Comparison of ENCODE assay signal across 1 cellular context in genomic region chr6:7201444-7201731, GRCh38.
TF ChIP-seq lines count a peak whose summit lies in the region.

No MANE protein-coding gene starts in this region.

TF ChIP-seq in GM12878, 131 proteins besides CTCF, POLR2A, EP300 and RAD21:
- TF ChIP-seq, protein P1, sequence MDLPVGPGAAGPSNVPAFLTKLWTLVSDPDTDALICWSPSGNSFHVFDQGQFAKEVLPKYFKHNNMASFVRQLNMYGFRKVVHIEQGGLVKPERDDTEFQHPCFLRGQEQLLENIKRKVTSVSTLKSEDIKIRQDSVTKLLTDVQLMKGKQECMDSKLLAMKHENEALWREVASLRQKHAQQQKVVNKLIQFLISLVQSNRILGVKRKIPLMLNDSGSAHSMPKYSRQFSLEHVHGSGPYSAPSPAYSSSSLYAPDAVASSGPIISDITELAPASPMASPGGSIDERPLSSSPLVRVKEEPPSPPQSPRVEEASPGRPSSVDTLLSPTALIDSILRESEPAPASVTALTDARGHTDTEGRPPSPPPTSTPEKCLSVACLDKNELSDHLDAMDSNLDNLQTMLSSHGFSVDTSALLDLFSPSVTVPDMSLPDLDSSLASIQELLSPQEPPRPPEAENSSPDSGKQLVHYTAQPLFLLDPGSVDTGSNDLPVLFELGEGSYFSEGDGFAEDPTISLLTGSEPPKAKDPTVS (IDR thresholded peaks at IDR 0.05; ENCODE audit: low read depth, low read length): no peak
- no peak for TF ChIP-seq HCFC1 (IDR thresholded peaks at IDR 0.05; ENCODE audit: low read length)
- TF ChIP-seq, protein P2, sequence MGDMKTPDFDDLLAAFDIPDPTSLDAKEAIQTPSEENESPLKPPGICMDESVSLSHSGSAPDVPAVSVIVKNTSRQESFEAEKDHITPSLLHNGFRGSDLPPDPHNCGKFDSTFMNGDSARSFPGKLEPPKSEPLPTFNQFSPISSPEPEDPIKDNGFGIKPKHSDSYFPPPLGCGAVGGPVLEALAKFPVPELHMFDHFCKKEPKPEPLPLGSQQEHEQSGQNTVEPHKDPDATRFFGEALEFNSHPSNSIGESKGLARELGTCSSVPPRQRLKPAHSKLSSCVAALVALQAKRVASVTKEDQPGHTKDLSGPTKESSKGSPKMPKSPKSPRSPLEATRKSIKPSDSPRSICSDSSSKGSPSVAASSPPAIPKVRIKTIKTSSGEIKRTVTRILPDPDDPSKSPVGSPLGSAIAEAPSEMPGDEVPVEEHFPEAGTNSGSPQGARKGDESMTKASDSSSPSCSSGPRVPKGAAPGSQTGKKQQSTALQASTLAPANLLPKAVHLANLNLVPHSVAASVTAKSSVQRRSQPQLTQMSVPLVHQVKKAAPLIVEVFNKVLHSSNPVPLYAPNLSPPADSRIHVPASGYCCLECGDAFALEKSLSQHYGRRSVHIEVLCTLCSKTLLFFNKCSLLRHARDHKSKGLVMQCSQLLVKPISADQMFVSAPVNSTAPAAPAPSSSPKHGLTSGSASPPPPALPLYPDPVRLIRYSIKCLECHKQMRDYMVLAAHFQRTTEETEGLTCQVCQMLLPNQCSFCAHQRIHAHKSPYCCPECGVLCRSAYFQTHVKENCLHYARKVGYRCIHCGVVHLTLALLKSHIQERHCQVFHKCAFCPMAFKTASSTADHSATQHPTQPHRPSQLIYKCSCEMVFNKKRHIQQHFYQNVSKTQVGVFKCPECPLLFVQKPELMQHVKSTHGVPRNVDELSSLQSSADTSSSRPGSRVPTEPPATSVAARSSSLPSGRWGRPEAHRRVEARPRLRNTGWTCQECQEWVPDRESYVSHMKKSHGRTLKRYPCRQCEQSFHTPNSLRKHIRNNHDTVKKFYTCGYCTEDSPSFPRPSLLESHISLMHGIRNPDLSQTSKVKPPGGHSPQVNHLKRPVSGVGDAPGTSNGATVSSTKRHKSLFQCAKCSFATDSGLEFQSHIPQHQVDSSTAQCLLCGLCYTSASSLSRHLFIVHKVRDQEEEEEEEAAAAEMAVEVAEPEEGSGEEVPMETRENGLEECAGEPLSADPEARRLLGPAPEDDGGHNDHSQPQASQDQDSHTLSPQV (IDR thresholded peaks at IDR 0.05): no peak
- TF ChIP-seq SREBF2 (IDR thresholded peaks at IDR 0.05; ENCODE audit: low read length): no peak
- TF ChIP-seq WRNIP1 (IDR thresholded peaks at IDR 0.05; ENCODE audit: borderline replicate concordance, low read depth, low read length): no peak
